11 cellular contexts compared by ENCODE assay signal in genomic region chr22:36257948-36258674, GRCh38. TPM values are rescaled to one million over a fixed set of nuclear protein-coding genes. Genes with fewer than 3 reads are reported as not detected.
A peak's percentile ranks its signal among the peaks of the same experiment; 100 is the strongest.
DNase-seq lines count a peak whose midpoint lies in the region; ATAC-seq and TF ChIP-seq lines count a peak whose summit lies in the region.
"Had no signal": no experiment of that assay in that cellular context is flagged by ENCODE, and none has a peak within 500 bp of the region (broad histone marks: within the 10 kb centered on the region; RNA-seq: fewer than 3 reads in every experiment).

No MANE protein-coding gene starts in this region.

- peak overlapping the region; percentile 53 for H3K4me3 Mint-ChIP-seq in activated naive CD4-positive, alpha-beta T cell treated with anti-CD3 and anti-CD28 coated beads, Interleukin-2, amount 50 U/mL, for 24 hours
- H3K4me3 Mint-ChIP-seq in activated T-helper 17 cell treated with anti-CD3 and anti-CD28 coated beads, Interleukin-2, amount 50 U/mL, for 72 hours, result peak overlapping the region; percentile 97

- H3K27me3 Mint-ChIP-seq in activated naive CD4-positive, alpha-beta T cell treated with anti-CD3 and anti-CD28 coated beads, Interleukin-2, amount 50 U/mL, for 24 hours, result no peaks in the 10 kb centered on the region
- no peaks in the 10 kb centered on the region for H3K27me3 Mint-ChIP-seq in activated T-helper 17 cell treated with anti-CD3 and anti-CD28 coated beads, Interleukin-2, amount 50 U/mL, for 72 hours

- ATAC-seq in activated T-helper 17 cell treated with anti-CD3 and anti-CD28 coated beads, Interleukin-2, amount 50 U/mL, for 72 hours (replicated peaks), result peak; percentile 1
- ATAC-seq in left lung, result no peak
- no peak for ATAC-seq in HG03432 (IDR thresholded peaks at IDR 0.05; ENCODE audit: unreplicated experiment)

- peaks cover 0 to 37% of the 10 kb centered on the region in 2 donors for H3K36me3 ChIP-seq in left lung
- H3K36me3 ChIP-seq in thymus (ENCODE audit: control insufficient read depth, insufficient read depth), result peaks cover 3% of the 10 kb centered on the region
- H3K36me3 ChIP-seq in thyroid gland, result no peaks in the 10 kb centered on the region
- H3K36me3 ChIP-seq: thoracic aorta had no signal

- H3K4me3 ChIP-seq in left lung (no peak overlapping the region), thymus (ENCODE audit: low read length) (no peak overlapping the region), thyroid gland (replicated peaks in 1 of 3) (no peak overlapping the region)
- H3K4me3 ChIP-seq: thoracic aorta had no signal

- H3K4me1 ChIP-seq in left lung (peaks cover 15 to 59% of the 10 kb centered on the region in 2 donors), thymus (ENCODE audit: control insufficient read depth, insufficient read depth, low read length) (peaks cover 10% of the 10 kb centered on the region), thyroid gland (peaks cover 7 to 40% of the 10 kb centered on the region in 2 donors)

- H3K36me3 Mint-ChIP-seq in activated naive CD4-positive, alpha-beta T cell treated with anti-CD3 and anti-CD28 coated beads, Interleukin-2, amount 50 U/mL, for 24 hours, result peaks cover 10% of the 10 kb centered on the region
- peaks cover 100% of the 10 kb centered on the region for H3K36me3 Mint-ChIP-seq in activated T-helper 17 cell treated with anti-CD3 and anti-CD28 coated beads, Interleukin-2, amount 50 U/mL, for 72 hours (ENCODE audit: low read depth)

- TF ChIP-seq POLR2A in thyroid gland (IDR thresholded peaks at IDR 0.05), result no peak

- 91% methylated on average over 13 of the region's 13 CpGs for WGBS in thymus
- 88 to 90% methylated on average over 13 of the region's 13 CpGs for WGBS in thyroid gland, 2 donors

- no peaks in the 10 kb centered on the region for H3K27me3 ChIP-seq in left lung
- H3K27me3 ChIP-seq in thymus (ENCODE audit: control insufficient read depth, insufficient read depth), result no peaks in the 10 kb centered on the region
- no peaks in the 10 kb centered on the region for H3K27me3 ChIP-seq in thyroid gland

- H3K27ac ChIP-seq in left lung, result peak overlapping the region; percentile 54 to 57
- peak overlapping the region; percentile 25 for H3K27ac ChIP-seq in thymus (ENCODE audit: low read depth)
- no peak overlapping the region for H3K27ac ChIP-seq in thyroid gland

- H3K9me3 Mint-ChIP-seq in activated naive CD4-positive, alpha-beta T cell treated with anti-CD3 and anti-CD28 coated beads, Interleukin-2, amount 50 U/mL, for 24 hours, result no peaks in the 10 kb centered on the region
- H3K9me3 Mint-ChIP-seq in activated T-helper 17 cell treated with anti-CD3 and anti-CD28 coated beads, Interleukin-2, amount 50 U/mL, for 72 hours, result no peaks in the 10 kb centered on the region

- H3K4me1 Mint-ChIP-seq in activated naive CD4-positive, alpha-beta T cell treated with anti-CD3 and anti-CD28 coated beads, Interleukin-2, amount 50 U/mL, for 24 hours, result peaks cover 55% of the 10 kb centered on the region
- peaks cover 40% of the 10 kb centered on the region for H3K4me1 Mint-ChIP-seq in activated T-helper 17 cell treated with anti-CD3 and anti-CD28 coated beads, Interleukin-2, amount 50 U/mL, for 72 hours

- DNase-seq in activated naive CD4-positive, alpha-beta T cell treated with Interleukin-2 at 50 U/mL for 16 hours, result no peak
- DNase-seq in left lung (no peak), NOMO-1 treated with dmso at 0.1 percent for 144 hours (lab: John Stamatoyannopoulos, UW; ENCODE audit: unreplicated experiment) (no peak), thyroid gland (no peak)
- DNase-seq: occipital lobe, T-helper 9 cell had no signal

- intact Hi-C loops in left lung (cut with DNase I) (no loop called here), thyroid gland (cut with DNase I) (no loop called here)

- no peak for TF ChIP-seq CTCF in left lung (IDR thresholded peaks at IDR 0.05)
- TF ChIP-seq CTCF in thyroid gland (IDR thresholded peaks at IDR 0.05), result no peak

- H3K9me3 ChIP-seq in left lung (no peaks in the 10 kb centered on the region), thymus (ENCODE audit: control insufficient read depth) (no peaks in the 10 kb centered on the region), thyroid gland (no peaks in the 10 kb centered on the region)
- H3K9me3 ChIP-seq: thoracic aorta had no signal

- peak overlapping the region; percentile 55 for H3K27ac Mint-ChIP-seq in activated naive CD4-positive, alpha-beta T cell treated with anti-CD3 and anti-CD28 coated beads, Interleukin-2, amount 50 U/mL, for 24 hours
- peak overlapping the region; percentile 87 for H3K27ac Mint-ChIP-seq in activated T-helper 17 cell treated with anti-CD3 and anti-CD28 coated beads, Interleukin-2, amount 50 U/mL, for 72 hours

RNA-seq across cellular contexts. Expression of gene APOL1, which starts 5.2 kb away (rescaled TPM):
- 10 to 100 TPM; 52.8 to 89.4 TPM for total RNA-seq in activated T-helper 17 cell treated with anti-CD3 and anti-CD28 coated beads, Interleukin-2, amount 50 U/mL, for 72 hours
- total RNA-seq in left lung (100 to 1,000 TPM in 1 of 2 donors, 10 to 100 TPM in 1; 89.4 to 109 TPM), thyroid gland (10 to 100 TPM in 3 of 4 donors, 1 to 10 TPM in 1; 6.7 to 16.8 (median 11.0) TPM)
- 62.6 TPM for polyA plus RNA-seq in thymus

RNA-seq across cellular contexts. Expression of gene APOL2, which starts 18.8 kb away (rescaled TPM):
- total RNA-seq in activated T-helper 17 cell treated with anti-CD3 and anti-CD28 coated beads, Interleukin-2, amount 50 U/mL, for 72 hours, result 100 to 1,000 TPM; 105 to 116 TPM
- total RNA-seq in left lung (10 to 100 TPM; 51.3 to 63.0 TPM), thyroid gland (10 to 100 TPM; 31.1 to 45.6 (median 35.6) TPM)
- polyA plus RNA-seq in thymus, result 56.1 TPM

RNA-seq across cellular contexts. Expression of gene APOL4, which starts 56.5 kb away (rescaled TPM):
- 1 to 10 TPM in 1 of 2 donors, under 1 TPM in 1; 0.56 to 1.2 TPM for total RNA-seq in activated T-helper 17 cell treated with anti-CD3 and anti-CD28 coated beads, Interleukin-2, amount 50 U/mL, for 72 hours
- total RNA-seq in left lung (10 to 100 TPM in 1 of 2 donors, 1 to 10 TPM in 1; 8.5 to 12.8 TPM), thyroid gland (10 to 100 TPM in 1 of 4 donors, 1 to 10 TPM in 2, not detected in 1; 5.8 to 16.1 (median 7.5) TPM)
- 53.0 TPM for polyA plus RNA-seq in thymus

Comparison
In these comparisons a context has a peak if more than half of its experiments do, and no peak if none do; other contexts are left out.
1. H3K27ac ChIP-seq: peak in left lung (2 of 2) and thymus (single experiment); none in thyroid gland (0 of 3).